8 cellular contexts compared by ENCODE assay signal in genomic region chr20:34473262-34473883, GRCh38. TPM values are rescaled to one million over a fixed set of nuclear protein-coding genes. Genes with fewer than 3 reads are reported as not detected.
DNase-seq lines count a peak whose midpoint lies in the region; ATAC-seq, FAIRE-seq and TF ChIP-seq lines count a peak whose summit lies in the region.

No MANE protein-coding gene starts in this region.

- DNase-seq in AG04450 (ENCODE audit: low read depth, low spot score) (no peak), GM19239 (ENCODE audit: insufficient read length, low spot score) (no peak), OCI-LY7 (ENCODE audit: low spot score) (peak; percentile 65), bronchial epithelial cell (ENCODE audit: low read depth) (peak; percentile 34), right lobe of liver (peak in 2 of 3 donors; percentile 46 to 60), thoracic aorta (ENCODE audit: low spot score) (no peak), posterior vena cava (ENCODE audit: low spot score) (no peak)

- peak; percentile 83 for FAIRE-seq in GM19239 (lab: Jason Lieb, UNC)
- FAIRE-seq in bronchial epithelial cell (lab: Jason Lieb, UNC), result no peak

- no peak overlapping the region for H3K4me2 ChIP-seq in OCI-LY7 (ENCODE audit: low read length)

- H3K27me3 ChIP-seq in AG04450 (ENCODE audit: control insufficient read depth, insufficient read depth, low read length), result no peaks in the 10 kb centered on the region
- no peaks in the 10 kb centered on the region for H3K27me3 ChIP-seq in bronchial epithelial cell (ENCODE audit: control insufficient read depth, insufficient read depth, low read length)
- H3K27me3 ChIP-seq in right lobe of liver, result no peaks in the 10 kb centered on the region
- H3K27me3 ChIP-seq in thoracic aorta (replicated peaks; ENCODE audit: insufficient read depth), result no peaks in the 10 kb centered on the region

- no peak overlapping the region for H2AFZ ChIP-seq in OCI-LY7 (ENCODE audit: low read length)

- H4K20me1 ChIP-seq in OCI-LY7 (ENCODE audit: insufficient read depth, low read length), result no peaks in the 10 kb centered on the region

- H3K36me3 ChIP-seq in OCI-LY7 (ENCODE audit: insufficient read depth, low read length) (peaks cover 56% of the 10 kb centered on the region), bronchial epithelial cell (ENCODE audit: control insufficient read depth, insufficient read depth, low read length) (no peaks in the 10 kb centered on the region), right lobe of liver (peaks cover 0 to 53% (median 24%) of the 10 kb centered on the region in 4 donors), thoracic aorta (peaks cover 4% of the 10 kb centered on the region)

- ATAC-seq in right lobe of liver (peak; percentile 51 to 62 (median 58)), thoracic aorta (ENCODE audit: insufficient number of reproducible peaks, low FRiP score, low read depth) (no peak), HG03280 (IDR thresholded peaks at IDR 0.05; ENCODE audit: unreplicated experiment) (no peak)

- no peaks in the 10 kb centered on the region for H3K79me2 ChIP-seq in OCI-LY7 (ENCODE audit: insufficient read depth, low read depth, low read length)

- H3K27ac ChIP-seq in AG04450 (ENCODE audit: low read depth, low read length) (no peak overlapping the region), OCI-LY7 (ENCODE audit: low read depth, low read length, poor library complexity, severe bottlenecking) (no peak overlapping the region), right lobe of liver (no peak overlapping the region), thoracic aorta (peak overlapping the region; percentile 61 to 70)

- intact Hi-C loops in OCI-LY7 (cut with micrococcal nuclease; ENCODE audit: unreplicated experiment) (loop anchor here (1.0 kb wide), 1 partner anchor 161 kb away; no protein-coding TSS in a partner anchor), right lobe of liver (cut with DNase I) (no loop called here), posterior vena cava (cut with DNase I) (loop anchor here in 1 of 2 donors (10.0 kb wide), 1 partner anchor 159 kb away; no protein-coding TSS in a partner anchor)

- H3K4me3 ChIP-seq in AG04450 (ENCODE audit: low read depth, low read length), result no peak overlapping the region
- H3K4me3 ChIP-seq in OCI-LY7 (ENCODE audit: low read depth, low read length, poor library complexity, severe bottlenecking), result no peak overlapping the region
- H3K4me3 ChIP-seq in bronchial epithelial cell (ENCODE audit: low read depth, low read length), result no peak overlapping the region
- no peak overlapping the region for H3K4me3 ChIP-seq in right lobe of liver
- no peak overlapping the region for H3K4me3 ChIP-seq in thoracic aorta

- no peak for TF ChIP-seq POLR2A in right lobe of liver (IDR thresholded peaks at IDR 0.05)

- H3K9me2 ChIP-seq in OCI-LY7 (ENCODE audit: insufficient read depth, low read length), result no peaks in the 10 kb centered on the region

- TF ChIP-seq CTCF in AG04450 (IDR thresholded peaks at IDR 0.05; ENCODE audit: low read depth, low read length) (peak; percentile 44), OCI-LY7 (conservative IDR thresholded peaks at IDR 0.05; ENCODE audit: low read length) (peak; percentile 83), bronchial epithelial cell (IDR thresholded peaks at IDR 0.05; ENCODE audit: insufficient read depth, low read length, severe bottlenecking) (peak; percentile 35), right lobe of liver (IDR thresholded peaks at IDR 0.05) (peak; percentile 14 to 46 (median 26)), thoracic aorta (IDR thresholded peaks at IDR 0.05) (no peak)

- BruUV-seq in OCI-LY7 (replicated peaks; lab: Mats Ljungman, UMichigan), result no TSS peak

- H3K4me1 ChIP-seq in OCI-LY7 (ENCODE audit: insufficient read depth, low read length, poor library complexity, severe bottlenecking), result no peaks in the 10 kb centered on the region
- peaks cover 0 to 7% (median 5%) of the 10 kb centered on the region in 4 donors for H3K4me1 ChIP-seq in right lobe of liver
- H3K4me1 ChIP-seq in thoracic aorta (ENCODE audit: control insufficient read depth in 1 of 2, low read depth in 2 of 2), result peaks cover 15 to 21% of the 10 kb centered on the region in 2 donors

- H3K9me3 ChIP-seq in AG04450 (ENCODE audit: control insufficient read depth, insufficient read depth, low read length), result no peaks in the 10 kb centered on the region; the same call in 1 of the 2 replicates
- no peaks in the 10 kb centered on the region for H3K9me3 ChIP-seq in OCI-LY7 (ENCODE audit: low read length)
- no peaks in the 10 kb centered on the region for H3K9me3 ChIP-seq in right lobe of liver
- no peaks in the 10 kb centered on the region for H3K9me3 ChIP-seq in thoracic aorta

- POLR2A ChIA-PET in AG04450 (lab: Yijun Ruan, JAX), result no interaction called here
- POLR2A ChIA-PET in OCI-LY7 (lab: Charles Lee), result no interaction called here

- CTCF ChIA-PET in AG04450 (lab: Charles Lee) (interaction anchor here (0.6 to 2.6 kb wide), 3 partner anchors 11 to 279 kb away, joined by 3 to 21 read pairs (median 3); no protein-coding TSS in a partner anchor), OCI-LY7 (lab: Charles Lee; ENCODE audit: unreplicated experiment) (interaction anchor here (0.6 kb wide), 1 partner anchor 49 kb away, joined by 3 read pairs; no protein-coding TSS in a partner anchor)

- WGBS in right lobe of liver (ENCODE audit: insufficient coverage, low coverage, low lambda C conversion rate, missing lambda C conversion rate), result 83% methylated on average over 4 of the region's 5 CpGs

RNA-seq across cellular contexts. Expression of gene DYNLRB1, which starts 42.8 kb away (rescaled TPM):
- polyA plus RNA-seq in AG04450 (2011; rRNA removed), result 256 and 325 TPM in 2 replicates
- 234 and 264 TPM in 2 replicates for polyA minus RNA-seq in AG04450 (2011; rRNA and poly(A)+ RNA removed)
- 128 and 155 TPM in 2 replicates for total RNA-seq in OCI-LY7 (2014; rRNA removed; shearing (Covaris generic))
- 94.2 and 99.8 TPM in 2 replicates for total RNA-seq in OCI-LY7 (2022)
- total RNA-seq in bronchial epithelial cell, result 12.6 and 34.3 TPM in 2 replicates
- 10 to 100 TPM; 34.8 to 84.3 (median 42.7) TPM for total RNA-seq in right lobe of liver
- 100 to 1,000 TPM; 115 to 138 TPM for total RNA-seq in thoracic aorta
- total RNA-seq in posterior vena cava, result 100 to 1,000 TPM; 116 to 124 TPM

Comparison
In these comparisons a context has a peak if more than half of its experiments do, and no peak if none do; other contexts are left out.
1. DNase-seq: peak in OCI-LY7 (single experiment), bronchial epithelial cell (single experiment) and right lobe of liver (2 of 3); none in AG04450 (single experiment), GM19239 (single experiment), thoracic aorta (single experiment) and posterior vena cava (single experiment).
2. H3K27ac ChIP-seq: peak in thoracic aorta (2 of 2); none in AG04450 (single experiment), OCI-LY7 (single experiment) and right lobe of liver (0 of 3).
3. ATAC-seq: peak in right lobe of liver (4 of 4); none in thoracic aorta (single experiment) and HG03280 (single experiment).